Comparison of ENCODE assay signal across 15 cellular contexts in genomic region chr10:111113961-111114830, GRCh38. TPM values are rescaled to one million over a fixed set of nuclear protein-coding genes. Genes with fewer than 3 reads are reported as not detected.
A peak's percentile ranks its signal among the peaks of the same experiment; 100 is the strongest.
DNase-seq lines count a peak whose midpoint lies in the region; ATAC-seq, FAIRE-seq and TF ChIP-seq lines count a peak whose summit lies in the region.
"Had no signal": no experiment of that assay in that cellular context is flagged by ENCODE, and none has a peak within 500 bp of the region (broad histone marks: within the 10 kb centered on the region; RNA-seq: fewer than 3 reads in every experiment).

No MANE protein-coding gene starts in this region.

- no peak for ATAC-seq in activated naive CD8-positive, alpha-beta T cell treated with anti-CD3 and anti-CD28 coated beads, Interleukin-2, amount 10 ng/mL, durations not matched to agents 7 days and 5 days (ENCODE audit: low read depth)
- no peak for ATAC-seq in activated naive CD8-positive, alpha-beta T cell treated with anti-CD3 and anti-CD28 coated beads, Interleukin-2, amount 50 U/mL, for 24 hours
- ATAC-seq: WTC11 had no signal

- H3K27me3 Mint-ChIP-seq in activated naive CD8-positive, alpha-beta T cell treated with anti-CD3 and anti-CD28 coated beads, Interleukin-2, amount 10 ng/mL, durations not matched to agents 7 days and 5 days = no peaks in the 10 kb centered on the region
- H3K27me3 Mint-ChIP-seq in activated naive CD8-positive, alpha-beta T cell treated with anti-CD3 and anti-CD28 coated beads, Interleukin-2, amount 50 U/mL, for 24 hours = no peaks in the 10 kb centered on the region

- H3K4me3 Mint-ChIP-seq in activated naive CD8-positive, alpha-beta T cell treated with anti-CD3 and anti-CD28 coated beads, Interleukin-2, amount 10 ng/mL, durations not matched to agents 7 days and 5 days = no peak overlapping the region
- H3K4me3 Mint-ChIP-seq in activated naive CD8-positive, alpha-beta T cell treated with anti-CD3 and anti-CD28 coated beads, Interleukin-2, amount 50 U/mL, for 24 hours = no peak overlapping the region
- H3K4me3 Mint-ChIP-seq: WTC11 had no signal

- POLR2A ChIA-PET in activated naive CD8-positive, alpha-beta T cell treated with anti-CD3 and anti-CD28 coated beads, Interleukin-2, amount 10 ng/mL, durations not matched to agents 7 days and 5 days (lab: Charles Lee) = no interaction called here

- H3K27ac Mint-ChIP-seq in activated naive CD8-positive, alpha-beta T cell treated with anti-CD3 and anti-CD28 coated beads, Interleukin-2, amount 10 ng/mL, durations not matched to agents 7 days and 5 days = peak overlapping the region; percentile 67
- no peak overlapping the region for H3K27ac Mint-ChIP-seq in activated naive CD8-positive, alpha-beta T cell treated with anti-CD3 and anti-CD28 coated beads, Interleukin-2, amount 50 U/mL, for 24 hours
- H3K27ac Mint-ChIP-seq: WTC11 had no signal

- H3K36me3 Mint-ChIP-seq in activated naive CD8-positive, alpha-beta T cell treated with anti-CD3 and anti-CD28 coated beads, Interleukin-2, amount 10 ng/mL, durations not matched to agents 7 days and 5 days = no peaks in the 10 kb centered on the region
- no peaks in the 10 kb centered on the region for H3K36me3 Mint-ChIP-seq in activated naive CD8-positive, alpha-beta T cell treated with anti-CD3 and anti-CD28 coated beads, Interleukin-2, amount 50 U/mL, for 24 hours (ENCODE audit: low read depth)
- H3K36me3 Mint-ChIP-seq: WTC11 had no signal

- no peak for TF ChIP-seq CTCF in fibroblast of the aortic adventitia (IDR thresholded peaks at IDR 0.05; ENCODE audit: insufficient read depth, low read length)

- no peaks in the 10 kb centered on the region for H3K9me3 Mint-ChIP-seq in activated naive CD8-positive, alpha-beta T cell treated with anti-CD3 and anti-CD28 coated beads, Interleukin-2, amount 10 ng/mL, durations not matched to agents 7 days and 5 days
- H3K9me3 Mint-ChIP-seq in activated naive CD8-positive, alpha-beta T cell treated with anti-CD3 and anti-CD28 coated beads, Interleukin-2, amount 50 U/mL, for 24 hours = no peaks in the 10 kb centered on the region
- H3K9me3 Mint-ChIP-seq: WTC11 had no signal

- no peak for DNase-seq in activated naive CD8-positive, alpha-beta T cell treated with anti-CD3 and anti-CD28 coated beads, Interleukin-2, amount 10 ng/mL, durations not matched to agents 7 days and 5 days
- DNase-seq in activated naive CD8-positive, alpha-beta T cell treated with anti-CD3 and anti-CD28 coated beads, Interleukin-2, amount 50 U/mL, for 24 hours = no peak
- peak; percentile 70 for DNase-seq in SW480 (ENCODE audit: low spot score)
- DNase-seq in fibroblast of the aortic adventitia (ENCODE audit: low read depth) = peak; percentile 14
- DNase-seq in urothelium cell line (ENCODE audit: low spot score) = peak; percentile 48
- DNase-seq in NCI-H1694 treated with DMSO at 0.1 percent for 48 hours (lab: John Stamatoyannopoulos, UW) = no peak
- DNase-seq in activated CD4-positive, alpha-beta T cell treated with anti-CD3 and anti-CD28 coated beads, Interleukin-2, amount 50 U/mL, for 48 hours = no peak
- DNase-seq in retina = no peak
- DNase-seq: amniotic stem cell; mesendoderm; MM.1S; NK-92 treated with Interleukin-12 subunit alpha and Interleukin-12 subunit beta, amount 100 ng/mL, for 24 hours; ovary had no signal

- H3K4me3 ChIP-seq in fibroblast of the aortic adventitia (ENCODE audit: low read depth, low read length) = no peak overlapping the region
- H3K4me3 ChIP-seq: ovary had no signal

- no peak for FAIRE-seq in urothelium cell line (lab: Jason Lieb, UNC)
- FAIRE-seq: GM12891 had no signal

- H3K4me1 Mint-ChIP-seq in activated naive CD8-positive, alpha-beta T cell treated with anti-CD3 and anti-CD28 coated beads, Interleukin-2, amount 10 ng/mL, durations not matched to agents 7 days and 5 days = peaks cover 9% of the 10 kb centered on the region
- peaks cover 7% of the 10 kb centered on the region for H3K4me1 Mint-ChIP-seq in activated naive CD8-positive, alpha-beta T cell treated with anti-CD3 and anti-CD28 coated beads, Interleukin-2, amount 50 U/mL, for 24 hours
- H3K4me1 Mint-ChIP-seq: WTC11 had no signal

RNA-seq across cellular contexts. Expression of gene ADRA2A, which starts 37.4 kb away (rescaled TPM):
- total RNA-seq in activated naive CD8-positive, alpha-beta T cell treated with anti-CD3 and anti-CD28 coated beads, Interleukin-2, amount 10 ng/mL, durations not matched to agents 7 days and 5 days = not detected
- total RNA-seq in fibroblast of the aortic adventitia (ENCODE audit: low replicate concordance) = 0.82 and 2.6 TPM in 2 replicates

Comparison
In these comparisons a context has a peak if more than half of its experiments do, and no peak if none do; other contexts are left out.
1. DNase-seq: peak in SW480 (single experiment), fibroblast of the aortic adventitia (single experiment) and urothelium cell line (single experiment); none in activated naive CD8-positive, alpha-beta T cell treated with anti-CD3 and anti-CD28 coated beads, Interleukin-2, amount 10 ng/mL, durations not matched to agents 7 days and 5 days (single experiment), activated naive CD8-positive, alpha-beta T cell treated with anti-CD3 and anti-CD28 coated beads, Interleukin-2, amount 50 U/mL, for 24 hours (single experiment), NCI-H1694 treated with DMSO at 0.1 percent for 48 hours (single experiment), activated CD4-positive, alpha-beta T cell treated with anti-CD3 and anti-CD28 coated beads, Interleukin-2, amount 50 U/mL, for 48 hours (0 of 2) and retina (single experiment).